Comparison of ENCODE assay signal across 8 cellular contexts in the genomic region with DNA sequence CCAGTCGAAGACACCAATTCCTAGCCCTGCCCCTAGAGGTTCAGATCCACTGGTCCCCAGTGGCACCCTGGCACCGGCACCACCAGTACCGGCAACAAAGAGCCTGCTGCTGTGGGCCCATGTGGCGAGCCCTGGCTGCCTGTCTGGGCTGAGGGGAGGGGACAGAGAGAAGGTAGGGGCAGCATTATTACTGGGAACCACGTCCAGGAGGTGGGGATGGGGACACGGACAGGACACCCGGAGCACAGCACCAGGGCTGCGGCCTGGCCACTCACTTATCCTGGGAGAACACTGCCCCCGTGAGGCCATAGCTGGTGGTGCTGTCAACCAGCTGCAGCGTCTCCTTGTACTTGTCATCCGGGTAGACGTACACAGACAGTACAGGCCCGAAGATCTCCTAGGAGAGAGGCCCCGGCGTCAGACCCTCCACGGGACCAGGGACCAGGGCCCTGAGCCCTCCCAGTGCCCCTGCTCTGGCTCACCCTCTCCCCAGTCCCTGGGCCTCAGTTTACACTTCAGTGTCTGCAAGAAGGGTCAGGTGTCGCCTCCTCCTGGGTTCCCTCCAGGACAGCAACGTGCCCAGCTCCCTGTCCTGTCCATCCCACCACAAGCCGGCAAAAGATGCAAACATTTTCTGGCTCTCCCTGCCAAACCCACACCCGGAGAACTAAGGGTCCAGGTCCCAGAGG. TPM values are rescaled to one million over a fixed set of nuclear protein-coding genes. Genes with fewer than 3 reads are reported as not detected.
DNase-seq lines count a peak whose midpoint lies in the region; ATAC-seq, FAIRE-seq and TF ChIP-seq lines count a peak whose summit lies in the region.

No MANE protein-coding gene starts in this region.

- TF ChIP-seq CTCF in activated B cell treated with CpG ODN at 0.5 μM for 24 hours (IDR thresholded peaks at IDR 0.05) (peak; percentile 38), bronchial epithelial cell (IDR thresholded peaks at IDR 0.05; ENCODE audit: insufficient read depth, low read length, severe bottlenecking) (peak; percentile 94), kidney (IDR thresholded peaks at IDR 0.05; ENCODE audit: borderline replicate concordance, extremely low read depth, insufficient read depth) (peak; percentile 70)

- H3K27ac ChIP-seq in kidney (ENCODE audit: low read depth in 2 of 2, low read length in 2 of 2): no peak overlapping the region

- peaks cover 0 to 5% of the 10 kb centered on the region in 2 donors for H3K4me1 ChIP-seq in kidney (ENCODE audit: control insufficient read depth in 1 of 2, insufficient read depth in 1 of 2, low read depth in 1 of 2, low read length in 2 of 2)

- no peaks in the 10 kb centered on the region for H3K27me3 ChIP-seq in bronchial epithelial cell (ENCODE audit: control insufficient read depth, insufficient read depth, low read length)

- intact Hi-C loops in activated B cell treated with CpG ODN at 0.5 μM for 24 hours (cut with micrococcal nuclease): no loop called here
- intact Hi-C loops in kidney (cut with DNase I): loop anchor here (10.0 kb wide), 1 partner anchor 270 kb away; no protein-coding TSS in a partner anchor

- ATAC-seq in activated B cell treated with CpG ODN at 0.5 μM for 24 hours (ENCODE audit: low read depth) (peak; percentile 58), GM21529 (IDR thresholded peaks at IDR 0.05; ENCODE audit: unreplicated experiment) (no peak)

- FAIRE-seq in bronchial epithelial cell (lab: Jason Lieb, UNC) (no peak), kidney (lab: Jason Lieb, UNC) (no peak)

- no peak overlapping the region for H3K27ac Mint-ChIP-seq in activated B cell treated with CpG ODN at 0.5 μM for 24 hours

- H3K36me3 Mint-ChIP-seq in activated B cell treated with CpG ODN at 0.5 μM for 24 hours (ENCODE audit: low read depth): no peaks in the 10 kb centered on the region

- H3K9ac ChIP-seq in kidney (ENCODE audit: low read length in 2 of 2): no peak overlapping the region

- H3K36me3 ChIP-seq in bronchial epithelial cell (ENCODE audit: control insufficient read depth, insufficient read depth, low read length) (peaks cover 9% of the 10 kb centered on the region), kidney (ENCODE audit: control insufficient read depth in 1 of 2, insufficient read depth in 2 of 2, low read length in 2 of 2) (peaks cover 23 to 43% of the 10 kb centered on the region in 2 donors)

- H3K9me3 ChIP-seq in kidney (ENCODE audit: control insufficient read depth in 1 of 2, low read length in 2 of 2): no peaks in the 10 kb centered on the region

- H3K27me3 Mint-ChIP-seq in activated B cell treated with CpG ODN at 0.5 μM for 24 hours: no peaks in the 10 kb centered on the region

- H3K4me3 Mint-ChIP-seq in activated B cell treated with CpG ODN at 0.5 μM for 24 hours: no peak overlapping the region

- no peaks in the 10 kb centered on the region for H3K9me3 Mint-ChIP-seq in activated B cell treated with CpG ODN at 0.5 μM for 24 hours

- POLR2A ChIA-PET in activated B cell treated with CpG ODN at 0.5 μM for 24 hours (lab: Charles Lee): no interaction called here

- H3K4me3 ChIP-seq in bronchial epithelial cell (ENCODE audit: low read depth, low read length): no peak overlapping the region
- no peak overlapping the region for H3K4me3 ChIP-seq in kidney (ENCODE audit: low read length in 2 of 2)

- peak; percentile 48 to 52 for DNase-seq in NCI-H2081 (lab: John Stamatoyannopoulos, UW)
- DNase-seq in NCI-H2081 treated with DMSO at 0.1 percent for 48 hours (lab: John Stamatoyannopoulos, UW): no peak
- peak; percentile 60 for DNase-seq in NCI-H2171 treated with DMSO at 0.1 percent for 48 hours (lab: John Stamatoyannopoulos, UW)
- DNase-seq in activated B cell treated with CpG ODN at 0.5 μM for 24 hours: peak; percentile 48
- DNase-seq in bronchial epithelial cell (ENCODE audit: low read depth): peak; percentile 67
- DNase-seq in kidney: peak; percentile 93
- peak; percentile 69 to 73 for DNase-seq in stimulated activated CD4-positive, alpha-beta T cell treated with anti-CD3 and anti-CD28 coated beads, Interleukin-15, amount 100 ng/mL, for 48 hours (ENCODE audit: low read depth in 2 of 2)

- H3K4me1 Mint-ChIP-seq in activated B cell treated with CpG ODN at 0.5 μM for 24 hours: no peaks in the 10 kb centered on the region

- CTCF ChIA-PET in activated B cell treated with CpG ODN at 0.5 μM for 24 hours (lab: Charles Lee): interaction anchor here (0.6 to 1.1 kb wide), 4 partner anchors 9 to 16 kb away, joined by 3 to 5 read pairs (median 4); no protein-coding TSS in a partner anchor

RNA-seq across cellular contexts. Expression of gene TAS1R2, which starts 15.8 kb away (rescaled TPM):
- total RNA-seq in activated B cell treated with CpG ODN at 0.5 μM for 24 hours (not detected in 2 replicates), bronchial epithelial cell (not detected in 2 replicates), kidney (not detected)
- polyA plus RNA-seq in kidney (ENCODE audit: insufficient read depth, low read depth, low replicate concordance): not detected

RNA-seq across cellular contexts. Expression of gene ALDH4A1, which starts 27.1 kb away (rescaled TPM):
- total RNA-seq in activated B cell treated with CpG ODN at 0.5 μM for 24 hours: 6.5 and 7.1 TPM in 2 replicates
- 15.8 and 30.6 TPM in 2 replicates for total RNA-seq in bronchial epithelial cell
- 49.3 TPM for total RNA-seq in kidney
- 352 TPM for polyA plus RNA-seq in kidney (ENCODE audit: insufficient read depth, low read depth, low replicate concordance)

Comparison
In these comparisons a context has a peak if more than half of its experiments do, and no peak if none do; other contexts are left out.
1. CTCF ChIP-seq: peak in every context shown above with its lines; median percentile 94 in bronchial epithelial cell; 70 in kidney; 38 in activated B cell treated with CpG ODN at 0.5 μM for 24 hours.